1 cellular context compared by ENCODE assay signal in the genomic region with DNA sequence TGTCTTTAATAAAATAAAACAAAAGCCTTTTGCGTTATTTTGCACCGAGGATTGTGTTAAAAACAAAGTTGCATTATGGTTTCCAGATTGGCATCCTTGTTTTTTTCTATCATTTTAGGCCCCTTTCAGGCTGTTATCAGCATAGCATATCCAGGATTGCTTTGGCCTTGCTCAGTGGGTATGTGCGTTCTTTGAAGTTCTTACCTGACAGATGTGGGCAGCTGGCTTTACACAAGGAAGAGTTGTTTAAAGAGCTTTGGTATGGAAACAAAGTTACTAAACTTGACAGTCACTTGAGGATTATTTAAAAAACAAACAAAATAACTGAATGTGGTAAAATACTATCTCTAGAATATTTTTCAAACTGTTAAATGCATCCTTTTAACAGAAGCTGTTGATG.
A peak's percentile ranks its signal among the peaks of the same experiment; 100 is the strongest.
TF ChIP-seq lines count a peak whose summit lies in the region.

No MANE protein-coding gene starts in this region.

TF ChIP-seq in HepG2, 621 proteins besides CTCF, POLR2A, EP300 and RAD21 (continued from another document and continues in another):
- TF ChIP-seq, protein P1, sequence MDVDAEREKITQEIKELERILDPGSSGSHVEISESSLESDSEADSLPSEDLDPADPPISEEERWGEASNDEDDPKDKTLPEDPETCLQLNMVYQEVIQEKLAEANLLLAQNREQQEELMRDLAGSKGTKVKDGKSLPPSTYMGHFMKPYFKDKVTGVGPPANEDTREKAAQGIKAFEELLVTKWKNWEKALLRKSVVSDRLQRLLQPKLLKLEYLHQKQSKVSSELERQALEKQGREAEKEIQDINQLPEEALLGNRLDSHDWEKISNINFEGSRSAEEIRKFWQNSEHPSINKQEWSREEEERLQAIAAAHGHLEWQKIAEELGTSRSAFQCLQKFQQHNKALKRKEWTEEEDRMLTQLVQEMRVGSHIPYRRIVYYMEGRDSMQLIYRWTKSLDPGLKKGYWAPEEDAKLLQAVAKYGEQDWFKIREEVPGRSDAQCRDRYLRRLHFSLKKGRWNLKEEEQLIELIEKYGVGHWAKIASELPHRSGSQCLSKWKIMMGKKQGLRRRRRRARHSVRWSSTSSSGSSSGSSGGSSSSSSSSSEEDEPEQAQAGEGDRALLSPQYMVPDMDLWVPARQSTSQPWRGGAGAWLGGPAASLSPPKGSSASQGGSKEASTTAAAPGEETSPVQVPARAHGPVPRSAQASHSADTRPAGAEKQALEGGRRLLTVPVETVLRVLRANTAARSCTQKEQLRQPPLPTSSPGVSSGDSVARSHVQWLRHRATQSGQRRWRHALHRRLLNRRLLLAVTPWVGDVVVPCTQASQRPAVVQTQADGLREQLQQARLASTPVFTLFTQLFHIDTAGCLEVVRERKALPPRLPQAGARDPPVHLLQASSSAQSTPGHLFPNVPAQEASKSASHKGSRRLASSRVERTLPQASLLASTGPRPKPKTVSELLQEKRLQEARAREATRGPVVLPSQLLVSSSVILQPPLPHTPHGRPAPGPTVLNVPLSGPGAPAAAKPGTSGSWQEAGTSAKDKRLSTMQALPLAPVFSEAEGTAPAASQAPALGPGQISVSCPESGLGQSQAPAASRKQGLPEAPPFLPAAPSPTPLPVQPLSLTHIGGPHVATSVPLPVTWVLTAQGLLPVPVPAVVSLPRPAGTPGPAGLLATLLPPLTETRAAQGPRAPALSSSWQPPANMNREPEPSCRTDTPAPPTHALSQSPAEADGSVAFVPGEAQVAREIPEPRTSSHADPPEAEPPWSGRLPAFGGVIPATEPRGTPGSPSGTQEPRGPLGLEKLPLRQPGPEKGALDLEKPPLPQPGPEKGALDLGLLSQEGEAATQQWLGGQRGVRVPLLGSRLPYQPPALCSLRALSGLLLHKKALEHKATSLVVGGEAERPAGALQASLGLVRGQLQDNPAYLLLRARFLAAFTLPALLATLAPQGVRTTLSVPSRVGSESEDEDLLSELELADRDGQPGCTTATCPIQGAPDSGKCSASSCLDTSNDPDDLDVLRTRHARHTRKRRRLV (CRISPR knock-in tag; IDR thresholded peaks at IDR 0.05), result no peak
- TF ChIP-seq SMARCE1 (IDR thresholded peaks at IDR 0.05; ENCODE audit: borderline replicate concordance) (no peak), HMG20B (CRISPR knock-in tag; conservative IDR thresholded peaks at IDR 0.05) (peak; percentile 81; the same call in 1 of the 2 replicates), PITX1 (CRISPR knock-in tag; IDR thresholded peaks at IDR 0.05) (peak; percentile 49; the same call in 1 of the 2 replicates), RXRA (CRISPR knock-in tag; IDR thresholded peaks at IDR 0.05) (no peak), SIN3A (IDR thresholded peaks at IDR 0.05; ENCODE audit: borderline replicate concordance, low read depth, low read length) (no peak), FOXP1 (IDR thresholded peaks at IDR 0.05) (no peak), FOXP1 (CRISPR knock-in tag; IDR thresholded peaks at IDR 0.05) (peak; percentile 71), FOXA1 (IDR thresholded peaks at IDR 0.05) (no peak), FOXA1 (CRISPR knock-in tag; IDR thresholded peaks at IDR 0.05) (peak; percentile 67), TEAD3 (CRISPR knock-in tag; optimal IDR thresholded peaks at IDR 0.05; ENCODE audit: borderline replicate concordance) (peak; percentile 87), HMG20A (CRISPR knock-in tag; IDR thresholded peaks at IDR 0.05; ENCODE audit: borderline replicate concordance) (peak; percentile 41; the same call in 1 of the 2 replicates), BHLHE40 (IDR thresholded peaks at IDR 0.05; ENCODE audit: low read length) (no peak), ZNF550 (CRISPR knock-in tag; IDR thresholded peaks at IDR 0.05; ENCODE audit: borderline replicate concordance) (no peak), TFE3 (CRISPR knock-in tag; IDR thresholded peaks at IDR 0.05) (0 out of 2 replicates have a peak, but pooled peaks have one; percentile 49), SMC3 (IDR thresholded peaks at IDR 0.05; ENCODE audit: low read length) (no peak), NR2F2 (IDR thresholded peaks at IDR 0.05; ENCODE audit: borderline replicate concordance, low read depth) (peak; percentile 59; the same call in 1 of the 2 replicates), JARID2 (CRISPR knock-in tag; IDR thresholded peaks at IDR 0.05; ENCODE audit: insufficient replicate concordance) (no peak), KLF11 (CRISPR knock-in tag; IDR thresholded peaks at IDR 0.05) (0 out of 2 replicates have a peak, but pooled peaks have one; percentile 30), FOXJ3 (CRISPR knock-in tag; IDR thresholded peaks at IDR 0.05; ENCODE audit: borderline replicate concordance) (0 out of 2 replicates have a peak, but pooled peaks have one; percentile 21), SMARCC2 (IDR thresholded peaks at IDR 0.05) (no peak), MAZ (IDR thresholded peaks at IDR 0.05; ENCODE audit: borderline replicate concordance, low read depth, low read length) (no peak), MAZ (CRISPR knock-in tag; IDR thresholded peaks at IDR 0.05; ENCODE audit: low read depth) (no peak), SP5 (CRISPR knock-in tag; IDR thresholded peaks at IDR 0.05; ENCODE audit: borderline replicate concordance, low read depth) (peak; percentile 59; the same call in 1 of the 2 replicates), FOSL2 (CRISPR knock-in tag; IDR thresholded peaks at IDR 0.05) (peak; percentile 77), AHR (CRISPR knock-in tag; IDR thresholded peaks at IDR 0.05) (no peak), FOXA3 (CRISPR knock-in tag; IDR thresholded peaks at IDR 0.05) (peak; percentile 67), HDAC2 (CRISPR knock-in tag; IDR thresholded peaks at IDR 0.05) (peak; percentile 55), ZNF572 (CRISPR knock-in tag; IDR thresholded peaks at IDR 0.05) (no peak), AGO1 (IDR thresholded peaks at IDR 0.05; ENCODE audit: low read depth, low read length, poor library complexity, severe bottlenecking) (no peak), AKAP8 (CRISPR knock-in tag; IDR thresholded peaks at IDR 0.05) (no peak), ATF1 (CRISPR knock-in tag; IDR thresholded peaks at IDR 0.05) (peak; percentile 19; the same call in 1 of the 2 replicates), WIZ (CRISPR knock-in tag; IDR thresholded peaks at IDR 0.05) (no peak), HHEX (CRISPR knock-in tag; IDR thresholded peaks at IDR 0.05) (peak; percentile 63), THAP11 (CRISPR knock-in tag; IDR thresholded peaks at IDR 0.05) (no peak), ZNF30 (CRISPR knock-in tag; IDR thresholded peaks at IDR 0.05) (no peak), RXRB (CRISPR knock-in tag; IDR thresholded peaks at IDR 0.05; ENCODE audit: borderline replicate concordance) (0 out of 2 replicates have a peak, but pooled peaks have one; percentile 22), ZNF501 (CRISPR knock-in tag; IDR thresholded peaks at IDR 0.05) (no peak), TEF (CRISPR knock-in tag; IDR thresholded peaks at IDR 0.05) (no peak), ATF7-NPFF (CRISPR knock-in tag; IDR thresholded peaks at IDR 0.05; ENCODE audit: low read depth) (no peak), NR2F6 (IDR thresholded peaks at IDR 0.05) (peak; percentile 71), NR2F6 (CRISPR knock-in tag; IDR thresholded peaks at IDR 0.05) (peak; percentile 56; the same call in 1 of the 2 replicates), ZNF430 (CRISPR knock-in tag; IDR thresholded peaks at IDR 0.05) (no peak), KDM1A (CRISPR knock-in tag; IDR thresholded peaks at IDR 0.05) (no peak), ZNF207 (IDR thresholded peaks at IDR 0.05; ENCODE audit: borderline replicate concordance) (no peak), NR2C2 (CRISPR knock-in tag; IDR thresholded peaks at IDR 0.05; ENCODE audit: borderline replicate concordance) (no peak), FOXO1 (CRISPR knock-in tag; IDR thresholded peaks at IDR 0.05) (0 out of 2 replicates have a peak, but pooled peaks have one; percentile 23)
- TF ChIP-seq, protein P2, sequence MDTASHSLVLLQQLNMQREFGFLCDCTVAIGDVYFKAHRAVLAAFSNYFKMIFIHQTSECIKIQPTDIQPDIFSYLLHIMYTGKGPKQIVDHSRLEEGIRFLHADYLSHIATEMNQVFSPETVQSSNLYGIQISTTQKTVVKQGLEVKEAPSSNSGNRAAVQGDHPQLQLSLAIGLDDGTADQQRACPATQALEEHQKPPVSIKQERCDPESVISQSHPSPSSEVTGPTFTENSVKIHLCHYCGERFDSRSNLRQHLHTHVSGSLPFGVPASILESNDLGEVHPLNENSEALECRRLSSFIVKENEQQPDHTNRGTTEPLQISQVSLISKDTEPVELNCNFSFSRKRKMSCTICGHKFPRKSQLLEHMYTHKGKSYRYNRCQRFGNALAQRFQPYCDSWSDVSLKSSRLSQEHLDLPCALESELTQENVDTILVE (CRISPR knock-in tag; IDR thresholded peaks at IDR 0.05), result peak; percentile 50; the same call in 1 of the 2 replicates
- TF ChIP-seq, protein P3, sequence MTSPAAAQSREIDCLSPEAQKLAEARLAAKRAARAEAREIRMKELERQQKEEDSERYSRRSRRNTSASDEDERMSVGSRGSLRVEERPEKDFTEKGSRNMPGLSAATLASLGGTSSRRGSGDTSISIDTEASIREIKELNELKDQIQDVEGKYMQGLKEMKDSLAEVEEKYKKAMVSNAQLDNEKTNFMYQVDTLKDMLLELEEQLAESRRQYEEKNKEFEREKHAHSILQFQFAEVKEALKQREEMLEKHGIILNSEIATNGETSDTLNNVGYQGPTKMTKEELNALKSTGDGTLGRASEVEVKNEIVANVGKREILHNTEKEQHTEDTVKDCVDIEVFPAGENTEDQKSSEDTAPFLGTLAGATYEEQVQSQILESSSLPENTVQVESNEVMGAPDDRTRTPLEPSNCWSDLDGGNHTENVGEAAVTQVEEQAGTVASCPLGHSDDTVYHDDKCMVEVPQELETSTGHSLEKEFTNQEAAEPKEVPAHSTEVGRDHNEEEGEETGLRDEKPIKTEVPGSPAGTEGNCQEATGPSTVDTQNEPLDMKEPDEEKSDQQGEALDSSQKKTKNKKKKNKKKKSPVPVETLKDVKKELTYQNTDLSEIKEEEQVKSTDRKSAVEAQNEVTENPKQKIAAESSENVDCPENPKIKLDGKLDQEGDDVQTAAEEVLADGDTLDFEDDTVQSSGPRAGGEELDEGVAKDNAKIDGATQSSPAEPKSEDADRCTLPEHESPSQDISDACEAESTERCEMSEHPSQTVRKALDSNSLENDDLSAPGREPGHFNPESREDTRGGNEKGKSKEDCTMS (CRISPR knock-in tag; conservative IDR thresholded peaks at IDR 0.05), result no peak
- TF ChIP-seq, protein P4, sequence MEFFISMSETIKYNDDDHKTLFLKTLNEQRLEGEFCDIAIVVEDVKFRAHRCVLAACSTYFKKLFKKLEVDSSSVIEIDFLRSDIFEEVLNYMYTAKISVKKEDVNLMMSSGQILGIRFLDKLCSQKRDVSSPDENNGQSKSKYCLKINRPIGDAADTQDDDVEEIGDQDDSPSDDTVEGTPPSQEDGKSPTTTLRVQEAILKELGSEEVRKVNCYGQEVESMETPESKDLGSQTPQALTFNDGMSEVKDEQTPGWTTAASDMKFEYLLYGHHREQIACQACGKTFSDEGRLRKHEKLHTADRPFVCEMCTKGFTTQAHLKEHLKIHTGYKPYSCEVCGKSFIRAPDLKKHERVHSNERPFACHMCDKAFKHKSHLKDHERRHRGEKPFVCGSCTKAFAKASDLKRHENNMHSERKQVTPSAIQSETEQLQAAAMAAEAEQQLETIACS (CRISPR knock-in tag; IDR thresholded peaks at IDR 0.05), result no peak
- TF ChIP-seq, protein P5, sequence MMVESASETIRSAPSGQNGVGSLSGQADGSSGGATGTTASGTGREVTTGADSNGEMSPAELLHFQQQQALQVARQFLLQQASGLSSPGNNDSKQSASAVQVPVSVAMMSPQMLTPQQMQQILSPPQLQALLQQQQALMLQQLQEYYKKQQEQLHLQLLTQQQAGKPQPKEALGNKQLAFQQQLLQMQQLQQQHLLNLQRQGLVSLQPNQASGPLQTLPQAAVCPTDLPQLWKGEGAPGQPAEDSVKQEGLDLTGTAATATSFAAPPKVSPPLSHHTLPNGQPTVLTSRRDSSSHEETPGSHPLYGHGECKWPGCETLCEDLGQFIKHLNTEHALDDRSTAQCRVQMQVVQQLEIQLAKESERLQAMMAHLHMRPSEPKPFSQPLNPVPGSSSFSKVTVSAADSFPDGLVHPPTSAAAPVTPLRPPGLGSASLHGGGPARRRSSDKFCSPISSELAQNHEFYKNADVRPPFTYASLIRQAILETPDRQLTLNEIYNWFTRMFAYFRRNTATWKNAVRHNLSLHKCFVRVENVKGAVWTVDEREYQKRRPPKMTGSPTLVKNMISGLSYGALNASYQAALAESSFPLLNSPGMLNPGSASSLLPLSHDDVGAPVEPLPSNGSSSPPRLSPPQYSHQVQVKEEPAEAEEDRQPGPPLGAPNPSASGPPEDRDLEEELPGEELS (CRISPR knock-in tag; IDR thresholded peaks at IDR 0.05), result 0 out of 2 replicates have a peak, but pooled peaks have one; percentile 17
- TF ChIP-seq, protein P6, sequence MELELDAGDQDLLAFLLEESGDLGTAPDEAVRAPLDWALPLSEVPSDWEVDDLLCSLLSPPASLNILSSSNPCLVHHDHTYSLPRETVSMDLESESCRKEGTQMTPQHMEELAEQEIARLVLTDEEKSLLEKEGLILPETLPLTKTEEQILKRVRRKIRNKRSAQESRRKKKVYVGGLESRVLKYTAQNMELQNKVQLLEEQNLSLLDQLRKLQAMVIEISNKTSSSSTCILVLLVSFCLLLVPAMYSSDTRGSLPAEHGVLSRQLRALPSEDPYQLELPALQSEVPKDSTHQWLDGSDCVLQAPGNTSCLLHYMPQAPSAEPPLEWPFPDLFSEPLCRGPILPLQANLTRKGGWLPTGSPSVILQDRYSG (CRISPR knock-in tag; IDR thresholded peaks at IDR 0.05), result no peak
- TF ChIP-seq, protein P7, sequence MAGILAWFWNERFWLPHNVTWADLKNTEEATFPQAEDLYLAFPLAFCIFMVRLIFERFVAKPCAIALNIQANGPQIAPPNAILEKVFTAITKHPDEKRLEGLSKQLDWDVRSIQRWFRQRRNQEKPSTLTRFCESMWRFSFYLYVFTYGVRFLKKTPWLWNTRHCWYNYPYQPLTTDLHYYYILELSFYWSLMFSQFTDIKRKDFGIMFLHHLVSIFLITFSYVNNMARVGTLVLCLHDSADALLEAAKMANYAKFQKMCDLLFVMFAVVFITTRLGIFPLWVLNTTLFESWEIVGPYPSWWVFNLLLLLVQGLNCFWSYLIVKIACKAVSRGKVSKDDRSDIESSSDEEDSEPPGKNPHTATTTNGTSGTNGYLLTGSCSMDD (CRISPR knock-in tag; IDR thresholded peaks at IDR 0.05), result no peak
